Comparison of ENCODE assay signal across 8 cellular contexts in genomic region chr15:101008158-101009139, GRCh38.
DNase-seq lines count a peak whose midpoint lies in the region; ATAC-seq and TF ChIP-seq lines count a peak whose summit lies in the region.

No MANE protein-coding gene starts in this region.

- DNase-seq in C1 segment of cervical spinal cord (lab: John Stamatoyannopoulos, UW) (peak in 13 of 14 donors; percentile 4 to 74 (median 27)), NCI-H748 treated with DMSO at 0.1 percent for 48 hours (lab: John Stamatoyannopoulos, UW) (peak; percentile 55), endodermal cell (peak; percentile 96), mesothelial cell of epicardium (ENCODE audit: low spot score in 2 of 2, unreplicated experiment in 2 of 2) (peak; percentile 72 to 95)
- peak; percentile 68 to 74 for DNase-seq in activated CD8-positive, alpha-beta memory T cell treated with anti-CD3 and anti-CD28 coated beads for 4 hours (ENCODE audit: low read depth in 2 of 2)
- peak; percentile 82 for DNase-seq in stimulated activated CD8-positive, alpha-beta memory T cell treated with anti-CD3 and anti-CD28 coated beads, Interleukin-15, amount 100 ng/mL, for 24 hours (ENCODE audit: low read depth)

- ATAC-seq in GM19395 (IDR thresholded peaks at IDR 0.05; ENCODE audit: unreplicated experiment) = peak; percentile 86
- peak; percentile 89 for ATAC-seq in HG03521 (IDR thresholded peaks at IDR 0.05; ENCODE audit: unreplicated experiment)

- no peaks in the 10 kb centered on the region for H3K36me3 ChIP-seq in endodermal cell (ENCODE audit: control insufficient read depth, insufficient read depth, low read length)

- H3K9me3 Mint-ChIP-seq in endodermal cell (peaks cover 20% of the 10 kb centered on the region), mesothelial cell of epicardium (peaks cover 16% of the 10 kb centered on the region)

- peaks cover 8% of the 10 kb centered on the region for H3K27me3 ChIP-seq in endodermal cell (ENCODE audit: control insufficient read depth, insufficient read depth, low read length, poor library complexity, severe bottlenecking)

- H3K9ac ChIP-seq in endodermal cell (ENCODE audit: extremely low read depth, low read length, poor library complexity, severe bottlenecking) = no peak overlapping the region

- TF ChIP-seq CTCF in endodermal cell (conservative IDR thresholded peaks at IDR 0.05) = peak; percentile 97
- peak; percentile 98 for TF ChIP-seq CTCF in mesothelial cell of epicardium (IDR thresholded peaks at IDR 0.05; ENCODE audit: unreplicated experiment)

- 35 to 41% methylated on average over 18 to 48 of the region's 48 CpGs for WGBS in endodermal cell (ENCODE audit: insufficient coverage in 1 of 2, insufficient read length in 1 of 2), 2 experiments

- H3K36me3 Mint-ChIP-seq in endodermal cell (ENCODE audit: low read depth) (no peaks in the 10 kb centered on the region), mesothelial cell of epicardium (no peaks in the 10 kb centered on the region)

- H3K27ac ChIP-seq in endodermal cell (ENCODE audit: low read depth, low read length) = no peak overlapping the region

- H3K4me3 Mint-ChIP-seq in endodermal cell (peak overlapping the region; percentile 72), mesothelial cell of epicardium (peak overlapping the region; percentile 86)

- H3K27me3 Mint-ChIP-seq in endodermal cell (ENCODE audit: insufficient read depth) = peaks cover 10% of the 10 kb centered on the region
- peaks cover 8% of the 10 kb centered on the region for H3K27me3 Mint-ChIP-seq in mesothelial cell of epicardium (ENCODE audit: low read depth)

- peaks cover 5% of the 10 kb centered on the region for H3K4me1 Mint-ChIP-seq in endodermal cell
- H3K4me1 Mint-ChIP-seq in mesothelial cell of epicardium = peaks cover 30% of the 10 kb centered on the region

- peak overlapping the region; percentile 87 for H3K27ac Mint-ChIP-seq in endodermal cell
- H3K27ac Mint-ChIP-seq in mesothelial cell of epicardium = peak overlapping the region; percentile 82

- no peaks in the 10 kb centered on the region for H3K4me1 ChIP-seq in endodermal cell (ENCODE audit: control insufficient read depth, insufficient read depth, low read length)

- H3K4me3 ChIP-seq in endodermal cell (ENCODE audit: low read length) = peak overlapping the region; percentile 78

- peaks cover 12% of the 10 kb centered on the region for H3K9me3 ChIP-seq in endodermal cell (ENCODE audit: control insufficient read depth, low read length)

Comparison
In these comparisons a context has a peak if more than half of its experiments do, and no peak if none do; other contexts are left out.
1. DNase-seq: peak in every context shown above with its lines; median percentile 96 in endodermal cell; 84 in mesothelial cell of epicardium; 82 in stimulated activated CD8-positive, alpha-beta memory T cell treated with anti-CD3 and anti-CD28 coated beads, Interleukin-15, amount 100 ng/mL, for 24 hours; 71 in activated CD8-positive, alpha-beta memory T cell treated with anti-CD3 and anti-CD28 coated beads for 4 hours; 55 in NCI-H748 treated with DMSO at 0.1 percent for 48 hours; 27 in C1 segment of cervical spinal cord.